Comparison of ENCODE assay signal across 9 cellular contexts in genomic region chr17:37743612-37743874, GRCh38. TPM values are rescaled to one million over a fixed set of nuclear protein-coding genes. Genes with fewer than 3 reads are reported as not detected.
DNase-seq lines count a peak whose midpoint lies in the region; ATAC-seq and TF ChIP-seq lines count a peak whose summit lies in the region.
"Had no signal": no experiment of that assay in that cellular context is flagged by ENCODE, and none has a peak within 500 bp of the region (broad histone marks: within the 10 kb centered on the region; RNA-seq: fewer than 3 reads in every experiment).

No MANE protein-coding gene starts in this region.

- H3K4me3 Mint-ChIP-seq in Calu3 (ENCODE audit: low read depth, unreplicated experiment) (peak overlapping the region; percentile 100), neural crest cell (peak overlapping the region; percentile 45)

- no peaks in the 10 kb centered on the region for H3K36me3 ChIP-seq in HCT116 (ENCODE audit: control insufficient read depth in 1 of 2, insufficient read depth in 2 of 2, low read length in 2 of 2)
- peaks cover 3% of the 10 kb centered on the region for H3K36me3 ChIP-seq in endocrine pancreas (ENCODE audit: control insufficient read depth, insufficient read depth, low read length)

- no peak for TF ChIP-seq RAD21 in HCT116 (IDR thresholded peaks at IDR 0.05; ENCODE audit: low read depth)

- intact Hi-C loops in Calu3 (cut with micrococcal nuclease; ENCODE audit: unreplicated experiment) (loop anchor here (2.0 kb wide), 1 partner anchor 35 kb away; no protein-coding TSS in a partner anchor), HCT116 (cut with micrococcal nuclease) (loop anchor here (5.0 kb wide), 1 partner anchor 36 kb away; no protein-coding TSS in a partner anchor)

- peaks cover 0 to 13% of the 10 kb centered on the region in 2 experiments; a peak in 2 of 4 replicates for H3K4me1 ChIP-seq in HCT116 (ENCODE audit: control insufficient read depth in 1 of 2, insufficient read depth in 2 of 2, low read length in 2 of 2)
- H3K4me1 ChIP-seq in endocrine pancreas (ENCODE audit: control insufficient read depth, insufficient read depth, low read length) = peaks cover 16% of the 10 kb centered on the region

- CTCF ChIA-PET in Calu3 (lab: Charles Lee) (interaction anchor here (0.8 to 6.0 kb wide), 8 partner anchors 11 to 133 kb away, joined by 3 to 75 read pairs (median 32); no protein-coding TSS in a partner anchor), HCT116 (lab: Charles Lee) (no interaction called here)

- peak; percentile 35 for ATAC-seq in HCT116
- no peak for ATAC-seq in GM21786 (IDR thresholded peaks at IDR 0.05; ENCODE audit: unreplicated experiment)

- BruUV-seq in Calu3 (replicated peaks; lab: Mats Ljungman, UMichigan) (no TSS peak), HCT116 (replicated peaks; lab: Mats Ljungman, UMichigan) (no TSS peak)

- H3K36me3 Mint-ChIP-seq in Calu3 (ENCODE audit: insufficient read depth, unreplicated experiment) = peaks cover 98% of the 10 kb centered on the region
- no peaks in the 10 kb centered on the region for H3K36me3 Mint-ChIP-seq in neural crest cell (ENCODE audit: low read depth)

- H3K9ac ChIP-seq in HCT116 (ENCODE audit: low read length) = peak overlapping the region; percentile 70
- peak overlapping the region; percentile 8 for H3K9ac ChIP-seq in endocrine pancreas (ENCODE audit: control insufficient read depth, insufficient read depth, low read length)

- peak overlapping the region; percentile 54 to 62 for H3K4me3 ChIP-seq in HCT116 (replicated peaks in 1 of 2; ENCODE audit: low read depth in 1 of 2, low read length in 2 of 2)
- no peak overlapping the region for H3K4me3 ChIP-seq in endocrine pancreas (ENCODE audit: control insufficient read depth, insufficient read depth, low read length)

- peak overlapping the region; percentile 81 for H3K4me2 ChIP-seq in HCT116 (ENCODE audit: low read length)

- H3K27ac ChIP-seq in HCT116 (ENCODE audit: low read depth, low read length) = peak overlapping the region; percentile 76

- no peak overlapping the region for H2AFZ ChIP-seq in HCT116 (ENCODE audit: low read depth, low read length, poor library complexity, severe bottlenecking)

- H3K9me2 ChIP-seq in HCT116 (ENCODE audit: insufficient read depth) = no peaks in the 10 kb centered on the region

- H3K9me3 ChIP-seq in HCT116 (ENCODE audit: control insufficient read depth in 1 of 2, insufficient read depth in 1 of 2, low read depth in 1 of 2, low read length in 2 of 2) = no peaks in the 10 kb centered on the region
- H3K9me3 ChIP-seq in endocrine pancreas (ENCODE audit: control insufficient read depth, low read length) = no peaks in the 10 kb centered on the region

- H3K27me3 Mint-ChIP-seq in Calu3 (ENCODE audit: unreplicated experiment) = no peaks in the 10 kb centered on the region
- H3K27me3 Mint-ChIP-seq in neural crest cell (ENCODE audit: low read depth) = peaks cover 98% of the 10 kb centered on the region

- peak; percentile 91 for DNase-seq in Calu3
- no peak for DNase-seq in HCT116 (ENCODE audit: low read depth, low spot score)
- DNase-seq in neural crest cell (ENCODE audit: low read depth, low spot score) = no peak
- no peak for DNase-seq in GDM1 (lab: John Stamatoyannopoulos, UW)
- no peak for DNase-seq in NCI-H1048 (lab: John Stamatoyannopoulos, UW)
- DNase-seq in putamen (ENCODE audit: low spot score) = no peak

- TF ChIP-seq CTCF in Calu3 (IDR thresholded peaks at IDR 0.05; ENCODE audit: unreplicated experiment) (no peak), HCT116 (IDR thresholded peaks at IDR 0.05 in 2 of 3, conservative IDR thresholded peaks at IDR 0.05 in 1 of 3; ENCODE audit: borderline replicate concordance in 1 of 3, insufficient read depth in 1 of 3, low read depth in 2 of 3, low read length in 2 of 3) (no peak), neural crest cell (conservative IDR thresholded peaks at IDR 0.05) (no peak)

- TF ChIP-seq POLR2A in HCT116 (IDR thresholded peaks at IDR 0.05; ENCODE audit: borderline replicate concordance, extremely low read depth, insufficient read depth, insufficient read length) = no peak

- H3K79me2 ChIP-seq in HCT116 (ENCODE audit: insufficient read depth, low read length) = peaks cover 31% of the 10 kb centered on the region

- H3K27me3 ChIP-seq in HCT116 (ENCODE audit: insufficient read depth, low read length) = no peaks in the 10 kb centered on the region
- no peaks in the 10 kb centered on the region for H3K27me3 ChIP-seq in endocrine pancreas (ENCODE audit: control insufficient read depth, insufficient read depth, low read length)

- H3K4me1 Mint-ChIP-seq in Calu3 (ENCODE audit: low read depth, unreplicated experiment) (peaks cover 51% of the 10 kb centered on the region), neural crest cell (peaks cover 10% of the 10 kb centered on the region)

- H3K9me3 Mint-ChIP-seq in Calu3 (ENCODE audit: low read depth, unreplicated experiment) (no peaks in the 10 kb centered on the region), neural crest cell (no peaks in the 10 kb centered on the region)

- H3K27ac Mint-ChIP-seq in Calu3 (ENCODE audit: unreplicated experiment) = peak overlapping the region; percentile 99
- no peak overlapping the region for H3K27ac Mint-ChIP-seq in neural crest cell (ENCODE audit: unreplicated experiment)

- POLR2A ChIA-PET in HCT116 (lab: Charles Lee) = no interaction called here

- no peaks in the 10 kb centered on the region for H4K20me1 ChIP-seq in HCT116 (ENCODE audit: insufficient read depth)

- RAD21 ChIA-PET in HCT116 (lab: Charles Lee; ENCODE audit: low non-redundant PET in 1 of 2, low total read pairs in 2 of 2, uncharacterized antibody in 2 of 2, unreplicated experiment in 2 of 2) = no interaction called here

TF ChIP-seq in HCT116, 20 proteins besides CTCF, POLR2A, EP300 and RAD21:
- TF ChIP-seq REST (IDR thresholded peaks at IDR 0.05; ENCODE audit: low read depth) (no peak), JUND (IDR thresholded peaks at IDR 0.05) (no peak), ZFX (IDR thresholded peaks at IDR 0.05) (no peak), FOSL1 (IDR thresholded peaks at IDR 0.05; ENCODE audit: low read depth) (no peak), CBX3 (IDR thresholded peaks at IDR 0.05; ENCODE audit: low read depth) (no peak), YY1 (IDR thresholded peaks at IDR 0.05; ENCODE audit: extremely low read depth, insufficient replicate concordance, low read depth, low read length) (no peak), ZBTB33 (IDR thresholded peaks at IDR 0.05; ENCODE audit: extremely low read depth, insufficient replicate concordance, low read length) (no peak), ZNF274 (IDR thresholded peaks at IDR 0.05; ENCODE audit: low read depth, low read length) (no peak), SRF (IDR thresholded peaks at IDR 0.05; ENCODE audit: low read depth) (no peak), EZH2phosphoT487 (IDR thresholded peaks at IDR 0.05; ENCODE audit: borderline replicate concordance) (no peak), MAX (IDR thresholded peaks at IDR 0.05) (no peak), POLR2AphosphoS5 (IDR thresholded peaks at IDR 0.05; ENCODE audit: low read depth, low read length) (no peak), ELF1 (IDR thresholded peaks at IDR 0.05; ENCODE audit: borderline replicate concordance, low read depth) (no peak), EGR1 (IDR thresholded peaks at IDR 0.05; ENCODE audit: low read depth) (no peak), EZH2 (IDR thresholded peaks at IDR 0.05) (no peak), CEBPB (IDR thresholded peaks at IDR 0.05; ENCODE audit: low read depth) (no peak)

RNA-seq across cellular contexts. Expression of gene HNF1B, which starts 1.3 kb away (rescaled TPM):
- 127 and 130 TPM in 2 replicates for total RNA-seq in Calu3 (2022)
- 3.6 TPM for total RNA-seq in HCT116 (2021; ENCODE audit: unreplicated experiment)
- polyA plus RNA-seq in HCT116 (2012) = 4.2 and 5.0 TPM in 2 replicates
- total RNA-seq in neural crest cell = not detected in 2 replicates
- polyA plus RNA-seq: keratinocyte had no signal

Comparison
In these comparisons a context has a peak if more than half of its experiments do, and no peak if none do; other contexts are left out.
1. RNA of gene HNF1B, which starts 1.3 kb away (total RNA-seq): 127 to 130 TPM in Calu3; 3.6 TPM in HCT116 (single experiment) and not detected in neural crest cell; every median in the first group is over 10 times any median in the second.